ENCODE assay signal across 14 cellular contexts in the genomic region with DNA sequence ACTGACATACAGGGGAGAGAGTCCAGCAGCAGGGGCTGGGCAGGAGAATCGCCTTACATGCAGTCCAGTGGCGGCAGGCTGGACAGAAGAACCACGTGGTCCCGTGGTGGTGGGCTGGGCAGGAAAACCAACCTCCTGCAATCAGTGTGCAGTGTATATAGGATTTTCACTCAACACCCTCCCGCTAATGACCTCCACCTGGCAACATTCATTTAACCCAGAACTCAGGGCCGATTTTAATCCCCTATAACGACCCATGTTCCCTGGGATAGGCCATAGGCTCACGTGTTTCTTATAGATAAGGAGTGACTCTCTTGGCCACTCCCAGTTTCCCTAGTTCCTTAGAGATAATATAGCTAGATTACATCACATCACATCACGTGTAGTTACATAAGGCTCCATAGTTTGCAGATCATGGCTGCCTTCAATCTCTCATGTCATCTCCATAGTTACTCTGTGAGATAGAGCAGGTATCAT. TPM values are rescaled to one million over a fixed set of nuclear protein-coding genes. Genes with fewer than 3 reads are reported as not detected.
DNase-seq lines count a peak whose midpoint lies in the region; ATAC-seq and TF ChIP-seq lines count a peak whose summit lies in the region.
"Had no signal": no experiment of that assay in that cellular context is flagged by ENCODE, and none has a peak within 500 bp of the region (broad histone marks: within the 10 kb centered on the region; RNA-seq: fewer than 3 reads in every experiment).

No MANE protein-coding gene starts in this region.

- H3K4me1 ChIP-seq in BLaER1 treated with 17β-estradiol and CSF1 and Interleukin-3, amounts not matched to agents 10 nM and 100 nM = peaks cover 54 to 100% (median 88%) of the 10 kb centered on the region in 10 experiments
- H3K4me1 ChIP-seq in Karpas-422 (ENCODE audit: low read length) (peaks cover 51% of the 10 kb centered on the region), ovary (ENCODE audit: insufficient read depth) (peaks cover 1% of the 10 kb centered on the region)
- H3K4me1 ChIP-seq: BE2C, Caco-2 had no signal

- no peak overlapping the region for H3K9ac ChIP-seq in BLaER1 treated with 17β-estradiol and CSF1 and Interleukin-3, amounts not matched to agents 10 nM and 100 nM
- no peak overlapping the region for H3K9ac ChIP-seq in Karpas-422 (ENCODE audit: low read length)

- no peaks in the 10 kb centered on the region for H3K9me3 ChIP-seq in BLaER1 treated with 17β-estradiol and CSF1 and Interleukin-3, amounts not matched to agents 10 nM and 100 nM (replicated peaks in 1 of 11)
- H3K9me3 ChIP-seq in Karpas-422 (ENCODE audit: low read length) (no peaks in the 10 kb centered on the region), ovary (no peaks in the 10 kb centered on the region)
- H3K9me3 ChIP-seq: BE2C, Caco-2 had no signal

- peak; percentile 22 for ATAC-seq in omental fat pad (ENCODE audit: low FRiP score)

- no peak overlapping the region for H2AFZ ChIP-seq in Karpas-422 (ENCODE audit: low read length)

- H3K79me2 ChIP-seq in Karpas-422 (ENCODE audit: low read length) = peaks cover 73% of the 10 kb centered on the region

- peak overlapping the region in 8 of 11 experiments; percentile 74 to 91 (median 85); a peak in 16 of 22 replicates for H3K4me2 ChIP-seq in BLaER1 treated with 17β-estradiol and CSF1 and Interleukin-3, amounts not matched to agents 10 nM and 100 nM
- H3K4me2 ChIP-seq in Karpas-422 (ENCODE audit: low read depth, low read length, poor library complexity, severe bottlenecking) = no peak overlapping the region

- peak overlapping the region in 1 of 11 experiments; percentile 81; a peak in 2 of 22 replicates for H3K27ac ChIP-seq in BLaER1 treated with 17β-estradiol and CSF1 and Interleukin-3, amounts not matched to agents 10 nM and 100 nM
- 0 out of 2 replicates have a peak overlapping the region, but pooled peaks have one; percentile 34 for H3K27ac ChIP-seq in Karpas-422 (ENCODE audit: low read length)
- H3K27ac ChIP-seq in dorsolateral prefrontal cortex = peak overlapping the region in 38 of 59 donors; percentile 0 to 98 (median 75)
- no peak overlapping the region for H3K27ac ChIP-seq in ovary

- no peak overlapping the region for H3K4me3 ChIP-seq in BLaER1 treated with 17β-estradiol and CSF1 and Interleukin-3, amounts not matched to agents 10 nM and 100 nM
- no peak overlapping the region for H3K4me3 ChIP-seq in Karpas-422 (ENCODE audit: low read length)
- H3K4me3 ChIP-seq in dorsolateral prefrontal cortex = no peak overlapping the region
- no peak overlapping the region for H3K4me3 ChIP-seq in ovary

- DNase-seq in Karpas-422 (no peak), dorsolateral prefrontal cortex (no peak), omental fat pad (ENCODE audit: low spot score) (no peak), NCI-H1694 treated with DMSO at 0.1 percent for 48 hours (lab: John Stamatoyannopoulos, UW) (no peak), T-helper 1 cell (no peak), ovary (no peak)
- DNase-seq: BE2C; Caco-2; CD8-positive, alpha-beta memory T cell; DMS53; HCEC 1CT; HFFc6; IMR-90 had no signal

- no peaks in the 10 kb centered on the region for H3K27me3 ChIP-seq in BLaER1 treated with 17β-estradiol and CSF1 and Interleukin-3, amounts not matched to agents 10 nM and 100 nM
- H3K27me3 ChIP-seq in Karpas-422 (ENCODE audit: low read length) (no peaks in the 10 kb centered on the region), dorsolateral prefrontal cortex (no peaks in the 10 kb centered on the region), ovary (no peaks in the 10 kb centered on the region)
- H3K27me3 ChIP-seq: BE2C had no signal

- peaks cover 0 to 4% (median 0%) of the 10 kb centered on the region in 11 experiments; a peak in 1 of 22 replicates for H4K20me1 ChIP-seq in BLaER1 treated with 17β-estradiol and CSF1 and Interleukin-3, amounts not matched to agents 10 nM and 100 nM
- no peaks in the 10 kb centered on the region for H4K20me1 ChIP-seq in Karpas-422 (ENCODE audit: insufficient read depth, low read depth, low read length)

- 86 to 89% (median 87%) methylated on average over 9 of the region's 9 CpGs for WGBS in ovary, 3 donors

- no peak for TF ChIP-seq EP300 in ovary (IDR thresholded peaks at IDR 0.05)

- no peaks in the 10 kb centered on the region for H3K9me2 ChIP-seq in Karpas-422 (replicated peaks; ENCODE audit: insufficient read depth, low read length)

- intact Hi-C loops in dorsolateral prefrontal cortex (cut with DNase I) (no loop called here), ovary (cut with DNase I) (no loop called here)

- TF ChIP-seq CTCF in dorsolateral prefrontal cortex (IDR thresholded peaks at IDR 0.05 in 54 of 56, conservative IDR thresholded peaks at IDR 0.05 in 2 of 56; ENCODE audit: low read depth in 1 of 56, partially characterized antibody in 56 of 56) (no peak), omental fat pad (IDR thresholded peaks at IDR 0.05) (no peak), ovary (IDR thresholded peaks at IDR 0.05) (no peak)

- peaks cover 0 to 35% (median 0%) of the 10 kb centered on the region in 11 experiments; a peak in 6 of 22 replicates for H3K36me3 ChIP-seq in BLaER1 treated with 17β-estradiol and CSF1 and Interleukin-3, amounts not matched to agents 10 nM and 100 nM
- peaks cover 60% of the 10 kb centered on the region for H3K36me3 ChIP-seq in Karpas-422 (ENCODE audit: insufficient read depth, low read length)
- H3K36me3 ChIP-seq in ovary = no peaks in the 10 kb centered on the region
- H3K36me3 ChIP-seq: BE2C had no signal

- no peak for TF ChIP-seq POLR2A in ovary (IDR thresholded peaks at IDR 0.05)

RNA-seq across cellular contexts. Expression of a gene that starts 19.4 kb away (rescaled TPM):
- 80.2 and 89.4 TPM in 2 replicates for total RNA-seq in Karpas-422 (2014; rRNA removed; shearing (Covaris generic); ENCODE audit: low replicate concordance)
- 1,000 to 10,000 TPM in 11 of 120 experiments, 100 to 1,000 TPM in 109; 338 to 1,341 (median 633) TPM for total RNA-seq in dorsolateral prefrontal cortex
- 100 to 1,000 TPM in 3 of 4 donors, 10 to 100 TPM in 1; 94.7 to 179 (median 122) TPM for total RNA-seq in omental fat pad
- total RNA-seq in ovary = 10 to 100 TPM; 14.7 to 65.1 (median 40.4) TPM
- 10 to 100 TPM; 29.8 to 45.3 TPM for polyA plus RNA-seq in ovary

Comparison
In these comparisons a context has a peak if more than half of its experiments do, and no peak if none do; other contexts are left out.
1. H3K27ac ChIP-seq: peak in Karpas-422 (single experiment) and dorsolateral prefrontal cortex (38 of 59); none in ovary (0 of 2).